ENCODE assay signal across 1 cellular context in the genomic region with DNA sequence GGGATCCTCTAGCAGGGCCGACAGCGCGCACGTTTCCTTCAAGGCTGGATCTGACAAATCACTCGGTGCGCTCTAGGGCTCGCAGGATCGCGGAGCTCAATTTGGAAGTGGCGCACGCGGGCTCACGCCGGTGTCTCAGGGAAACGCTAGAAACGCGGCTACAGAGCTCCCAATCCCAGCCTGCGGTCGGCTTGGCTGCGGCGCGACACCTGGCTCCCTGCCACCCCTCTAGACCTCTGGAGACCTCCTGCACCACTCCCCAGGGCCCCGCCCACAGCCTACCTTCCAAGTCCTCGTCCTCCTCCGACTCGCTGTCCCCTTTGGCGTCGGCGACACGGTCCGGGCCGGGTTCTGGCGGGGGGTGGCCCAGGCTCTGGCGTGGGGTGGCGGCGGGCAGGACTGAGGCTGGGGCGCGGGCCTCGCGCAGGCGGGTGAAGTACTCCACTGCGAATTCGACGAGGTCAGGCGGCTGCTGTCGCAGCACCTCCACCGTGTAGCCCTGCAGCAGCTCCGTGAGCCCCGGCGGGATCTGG.
TF ChIP-seq lines count a peak whose summit lies in the region.

No MANE protein-coding gene starts in this region.

TF ChIP-seq in HepG2, 621 proteins besides CTCF, POLR2A, EP300 and RAD21 (continued from another document and continues in another):
- TF ChIP-seq, protein P1, sequence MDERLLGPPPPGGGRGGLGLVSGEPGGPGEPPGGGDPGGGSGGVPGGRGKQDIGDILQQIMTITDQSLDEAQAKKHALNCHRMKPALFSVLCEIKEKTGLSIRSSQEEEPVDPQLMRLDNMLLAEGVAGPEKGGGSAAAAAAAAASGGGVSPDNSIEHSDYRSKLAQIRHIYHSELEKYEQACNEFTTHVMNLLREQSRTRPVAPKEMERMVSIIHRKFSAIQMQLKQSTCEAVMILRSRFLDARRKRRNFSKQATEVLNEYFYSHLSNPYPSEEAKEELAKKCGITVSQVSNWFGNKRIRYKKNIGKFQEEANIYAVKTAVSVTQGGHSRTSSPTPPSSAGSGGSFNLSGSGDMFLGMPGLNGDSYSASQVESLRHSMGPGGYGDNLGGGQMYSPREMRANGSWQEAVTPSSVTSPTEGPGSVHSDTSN (CRISPR knock-in tag; IDR thresholded peaks at IDR 0.05): no peak
- TF ChIP-seq ZNF101 (CRISPR knock-in tag; IDR thresholded peaks at IDR 0.05; ENCODE audit: borderline replicate concordance, low read depth) (peak; percentile 62; the same call in 1 of the 2 replicates), ZFP82 (CRISPR knock-in tag; IDR thresholded peaks at IDR 0.05; ENCODE audit: borderline replicate concordance) (no peak), POGZ (CRISPR knock-in tag; IDR thresholded peaks at IDR 0.05) (0 out of 2 replicates have a peak, but pooled peaks have one; percentile 22), NCOA1 (CRISPR knock-in tag; IDR thresholded peaks at IDR 0.05) (peak; percentile 49; the same call in 1 of the 2 replicates), IRX3 (CRISPR knock-in tag; IDR thresholded peaks at IDR 0.05; ENCODE audit: borderline replicate concordance, low read depth) (peak; percentile 76; the same call in 1 of the 2 replicates), HOXA5 (CRISPR knock-in tag; IDR thresholded peaks at IDR 0.05) (peak; percentile 74; the same call in 1 of the 2 replicates), ERF (CRISPR knock-in tag; IDR thresholded peaks at IDR 0.05) (no peak), ZNF572 (CRISPR knock-in tag; IDR thresholded peaks at IDR 0.05) (no peak), MXI1 (IDR thresholded peaks at IDR 0.05; ENCODE audit: borderline replicate concordance, low read depth, low read length) (peak; percentile 37; the same call in 1 of the 3 replicates), POLR2G (IDR thresholded peaks at IDR 0.05; ENCODE audit: low read depth, low read length) (no peak), NFIC (IDR thresholded peaks at IDR 0.05; ENCODE audit: low read length) (no peak), BORCS8-MEF2B (CRISPR knock-in tag; IDR thresholded peaks at IDR 0.05) (peak; percentile 73), KLF15 (CRISPR knock-in tag; IDR thresholded peaks at IDR 0.05; ENCODE audit: borderline replicate concordance) (0 out of 2 replicates have a peak, but pooled peaks have one; percentile 33), ATF7 (IDR thresholded peaks at IDR 0.05) (no peak), ATF7 (CRISPR knock-in tag; IDR thresholded peaks at IDR 0.05) (peak; percentile 44; the same call in 1 of the 2 replicates), ZNF670 (CRISPR knock-in tag; IDR thresholded peaks at IDR 0.05; ENCODE audit: borderline replicate concordance) (0 out of 2 replicates have a peak, but pooled peaks have one; percentile 76), ZNF83 (CRISPR knock-in tag; IDR thresholded peaks at IDR 0.05; ENCODE audit: borderline replicate concordance) (no peak), GPN1 (CRISPR knock-in tag; IDR thresholded peaks at IDR 0.05; ENCODE audit: borderline replicate concordance) (no peak), YEATS4 (CRISPR knock-in tag; IDR thresholded peaks at IDR 0.05; ENCODE audit: borderline replicate concordance) (no peak), ELF3 (CRISPR knock-in tag; IDR thresholded peaks at IDR 0.05) (no peak), SIX1 (CRISPR knock-in tag; IDR thresholded peaks at IDR 0.05; ENCODE audit: borderline replicate concordance) (no peak), ZSCAN29 (CRISPR knock-in tag; conservative IDR thresholded peaks at IDR 0.05) (peak; percentile 58), KDM5A (IDR thresholded peaks at IDR 0.05; ENCODE audit: borderline replicate concordance, low read length) (no peak), ZNF782 (CRISPR knock-in tag; IDR thresholded peaks at IDR 0.05; ENCODE audit: borderline replicate concordance) (0 out of 2 replicates have a peak, but pooled peaks have one; percentile 54), ZFP36 (IDR thresholded peaks at IDR 0.05; ENCODE audit: borderline replicate concordance, low read depth, low read length, partially characterized antibody) (no peak), SNAI1 (CRISPR knock-in tag; IDR thresholded peaks at IDR 0.05; ENCODE audit: borderline replicate concordance) (no peak), HNRNPH1 (optimal IDR thresholded peaks at IDR 0.05; ENCODE audit: low read depth, low read length) (no peak), ZNF136 (CRISPR knock-in tag; IDR thresholded peaks at IDR 0.05; ENCODE audit: low read depth) (no peak), ZNF460 (CRISPR knock-in tag; IDR thresholded peaks at IDR 0.05; ENCODE audit: borderline replicate concordance) (no peak; the same call in 1 of the 2 replicates), AKAP8 (CRISPR knock-in tag; IDR thresholded peaks at IDR 0.05) (no peak), ZNF569 (CRISPR knock-in tag; IDR thresholded peaks at IDR 0.05; ENCODE audit: borderline replicate concordance) (no peak), NRL (CRISPR knock-in tag; IDR thresholded peaks at IDR 0.05; ENCODE audit: borderline replicate concordance) (peak; percentile 29; the same call in 1 of the 2 replicates)
- TF ChIP-seq, protein P2, sequence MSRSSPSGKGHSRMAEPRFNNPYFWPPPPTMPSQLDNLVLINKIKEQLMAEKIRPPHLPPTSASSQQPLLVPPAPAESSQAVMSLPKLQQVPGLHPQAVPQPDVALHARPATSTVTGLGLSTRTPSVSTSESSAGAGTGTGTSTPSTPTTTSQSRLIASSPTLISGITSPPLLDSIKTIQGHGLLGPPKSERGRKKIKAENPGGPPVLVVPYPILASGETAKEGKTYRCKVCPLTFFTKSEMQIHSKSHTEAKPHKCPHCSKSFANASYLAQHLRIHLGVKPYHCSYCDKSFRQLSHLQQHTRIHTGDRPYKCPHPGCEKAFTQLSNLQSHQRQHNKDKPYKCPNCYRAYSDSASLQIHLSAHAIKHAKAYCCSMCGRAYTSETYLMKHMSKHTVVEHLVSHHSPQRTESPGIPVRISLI (CRISPR knock-in tag; IDR thresholded peaks at IDR 0.05; ENCODE audit: borderline replicate concordance): peak; percentile 59
- TF ChIP-seq, protein P3, sequence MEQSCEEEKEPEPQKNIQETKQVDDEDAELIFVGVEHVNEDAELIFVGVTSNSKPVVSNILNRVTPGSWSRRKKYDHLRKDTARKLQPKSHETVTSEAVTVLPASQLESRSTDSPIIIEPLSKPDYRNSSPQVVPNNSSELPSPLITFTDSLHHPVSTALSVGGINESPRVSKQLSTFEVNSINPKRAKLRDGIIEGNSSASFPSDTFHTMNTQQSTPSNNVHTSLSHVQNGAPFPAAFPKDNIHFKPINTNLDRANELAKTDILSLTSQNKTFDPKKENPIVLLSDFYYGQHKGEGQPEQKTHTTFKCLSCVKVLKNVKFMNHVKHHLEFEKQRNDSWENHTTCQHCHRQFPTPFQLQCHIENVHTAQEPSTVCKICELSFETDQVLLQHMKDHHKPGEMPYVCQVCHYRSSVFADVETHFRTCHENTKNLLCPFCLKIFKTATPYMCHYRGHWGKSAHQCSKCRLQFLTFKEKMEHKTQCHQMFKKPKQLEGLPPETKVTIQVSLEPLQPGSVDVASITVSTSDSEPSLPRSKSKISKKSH (CRISPR knock-in tag; IDR thresholded peaks at IDR 0.05; ENCODE audit: borderline replicate concordance): 0 out of 2 replicates have a peak, but pooled peaks have one; percentile 32
- TF ChIP-seq, protein P4, sequence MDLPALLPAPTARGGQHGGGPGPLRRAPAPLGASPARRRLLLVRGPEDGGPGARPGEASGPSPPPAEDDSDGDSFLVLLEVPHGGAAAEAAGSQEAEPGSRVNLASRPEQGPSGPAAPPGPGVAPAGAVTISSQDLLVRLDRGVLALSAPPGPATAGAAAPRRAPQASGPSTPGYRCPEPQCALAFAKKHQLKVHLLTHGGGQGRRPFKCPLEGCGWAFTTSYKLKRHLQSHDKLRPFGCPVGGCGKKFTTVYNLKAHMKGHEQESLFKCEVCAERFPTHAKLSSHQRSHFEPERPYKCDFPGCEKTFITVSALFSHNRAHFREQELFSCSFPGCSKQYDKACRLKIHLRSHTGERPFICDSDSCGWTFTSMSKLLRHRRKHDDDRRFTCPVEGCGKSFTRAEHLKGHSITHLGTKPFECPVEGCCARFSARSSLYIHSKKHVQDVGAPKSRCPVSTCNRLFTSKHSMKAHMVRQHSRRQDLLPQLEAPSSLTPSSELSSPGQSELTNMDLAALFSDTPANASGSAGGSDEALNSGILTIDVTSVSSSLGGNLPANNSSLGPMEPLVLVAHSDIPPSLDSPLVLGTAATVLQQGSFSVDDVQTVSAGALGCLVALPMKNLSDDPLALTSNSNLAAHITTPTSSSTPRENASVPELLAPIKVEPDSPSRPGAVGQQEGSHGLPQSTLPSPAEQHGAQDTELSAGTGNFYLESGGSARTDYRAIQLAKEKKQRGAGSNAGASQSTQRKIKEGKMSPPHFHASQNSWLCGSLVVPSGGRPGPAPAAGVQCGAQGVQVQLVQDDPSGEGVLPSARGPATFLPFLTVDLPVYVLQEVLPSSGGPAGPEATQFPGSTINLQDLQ (CRISPR knock-in tag; IDR thresholded peaks at IDR 0.05): peak; percentile 89; the same call in 1 of the 2 replicates
- TF ChIP-seq, protein P5, sequence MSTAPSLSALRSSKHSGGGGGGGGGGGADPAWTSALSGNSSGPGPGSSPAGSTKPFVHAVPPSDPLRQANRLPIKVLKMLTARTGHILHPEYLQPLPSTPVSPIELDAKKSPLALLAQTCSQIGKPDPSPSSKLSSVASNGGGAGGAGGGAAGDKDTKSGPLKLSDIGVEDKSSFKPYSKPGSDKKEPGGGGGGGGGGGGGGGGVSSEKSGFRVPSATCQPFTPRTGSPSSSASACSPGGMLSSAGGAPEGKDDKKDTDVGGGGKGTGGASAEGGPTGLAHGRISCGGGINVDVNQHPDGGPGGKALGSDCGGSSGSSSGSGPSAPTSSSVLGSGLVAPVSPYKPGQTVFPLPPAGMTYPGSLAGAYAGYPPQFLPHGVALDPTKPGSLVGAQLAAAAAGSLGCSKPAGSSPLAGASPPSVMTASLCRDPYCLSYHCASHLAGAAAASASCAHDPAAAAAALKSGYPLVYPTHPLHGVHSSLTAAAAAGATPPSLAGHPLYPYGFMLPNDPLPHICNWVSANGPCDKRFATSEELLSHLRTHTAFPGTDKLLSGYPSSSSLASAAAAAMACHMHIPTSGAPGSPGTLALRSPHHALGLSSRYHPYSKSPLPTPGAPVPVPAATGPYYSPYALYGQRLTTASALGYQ (CRISPR knock-in tag; IDR thresholded peaks at IDR 0.05): peak; percentile 51; the same call in 1 of the 2 replicates
- TF ChIP-seq, protein P6, sequence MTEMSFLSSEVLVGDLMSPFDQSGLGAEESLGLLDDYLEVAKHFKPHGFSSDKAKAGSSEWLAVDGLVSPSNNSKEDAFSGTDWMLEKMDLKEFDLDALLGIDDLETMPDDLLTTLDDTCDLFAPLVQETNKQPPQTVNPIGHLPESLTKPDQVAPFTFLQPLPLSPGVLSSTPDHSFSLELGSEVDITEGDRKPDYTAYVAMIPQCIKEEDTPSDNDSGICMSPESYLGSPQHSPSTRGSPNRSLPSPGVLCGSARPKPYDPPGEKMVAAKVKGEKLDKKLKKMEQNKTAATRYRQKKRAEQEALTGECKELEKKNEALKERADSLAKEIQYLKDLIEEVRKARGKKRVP (CRISPR knock-in tag; IDR thresholded peaks at IDR 0.05): peak in 1 of 2 experiments; percentile 23; a peak in 1 of 4 replicates
- TF ChIP-seq, protein P7, sequence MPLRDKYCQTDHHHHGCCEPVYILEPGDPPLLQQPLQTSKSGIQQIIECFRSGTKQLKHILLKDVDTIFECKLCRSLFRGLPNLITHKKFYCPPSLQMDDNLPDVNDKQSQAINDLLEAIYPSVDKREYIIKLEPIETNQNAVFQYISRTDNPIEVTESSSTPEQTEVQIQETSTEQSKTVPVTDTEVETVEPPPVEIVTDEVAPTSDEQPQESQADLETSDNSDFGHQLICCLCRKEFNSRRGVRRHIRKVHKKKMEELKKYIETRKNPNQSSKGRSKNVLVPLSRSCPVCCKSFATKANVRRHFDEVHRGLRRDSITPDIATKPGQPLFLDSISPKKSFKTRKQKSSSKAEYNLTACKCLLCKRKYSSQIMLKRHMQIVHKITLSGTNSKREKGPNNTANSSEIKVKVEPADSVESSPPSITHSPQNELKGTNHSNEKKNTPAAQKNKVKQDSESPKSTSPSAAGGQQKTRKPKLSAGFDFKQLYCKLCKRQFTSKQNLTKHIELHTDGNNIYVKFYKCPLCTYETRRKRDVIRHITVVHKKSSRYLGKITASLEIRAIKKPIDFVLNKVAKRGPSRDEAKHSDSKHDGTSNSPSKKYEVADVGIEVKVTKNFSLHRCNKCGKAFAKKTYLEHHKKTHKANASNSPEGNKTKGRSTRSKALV (CRISPR knock-in tag; IDR thresholded peaks at IDR 0.05): peak; percentile 90; the same call in 1 of the 2 replicates
- TF ChIP-seq, protein P8, sequence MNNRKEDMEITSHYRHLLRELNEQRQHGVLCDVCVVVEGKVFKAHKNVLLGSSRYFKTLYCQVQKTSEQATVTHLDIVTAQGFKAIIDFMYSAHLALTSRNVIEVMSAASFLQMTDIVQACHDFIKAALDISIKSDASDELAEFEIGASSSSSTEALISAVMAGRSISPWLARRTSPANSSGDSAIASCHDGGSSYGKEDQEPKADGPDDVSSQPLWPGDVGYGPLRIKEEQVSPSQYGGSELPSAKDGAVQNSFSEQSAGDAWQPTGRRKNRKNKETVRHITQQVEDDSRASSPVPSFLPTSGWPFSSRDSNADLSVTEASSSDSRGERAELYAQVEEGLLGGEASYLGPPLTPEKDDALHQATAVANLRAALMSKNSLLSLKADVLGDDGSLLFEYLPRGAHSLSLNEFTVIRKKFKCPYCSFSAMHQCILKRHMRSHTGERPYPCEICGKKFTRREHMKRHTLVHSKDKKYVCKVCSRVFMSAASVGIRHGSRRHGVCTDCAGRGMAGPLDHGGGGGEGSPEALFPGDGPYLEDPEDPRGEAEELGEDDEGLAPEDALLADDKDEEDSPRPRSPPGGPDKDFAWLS (CRISPR knock-in tag; IDR thresholded peaks at IDR 0.05; ENCODE audit: borderline replicate concordance): peak; percentile 94
- TF ChIP-seq, protein P9, sequence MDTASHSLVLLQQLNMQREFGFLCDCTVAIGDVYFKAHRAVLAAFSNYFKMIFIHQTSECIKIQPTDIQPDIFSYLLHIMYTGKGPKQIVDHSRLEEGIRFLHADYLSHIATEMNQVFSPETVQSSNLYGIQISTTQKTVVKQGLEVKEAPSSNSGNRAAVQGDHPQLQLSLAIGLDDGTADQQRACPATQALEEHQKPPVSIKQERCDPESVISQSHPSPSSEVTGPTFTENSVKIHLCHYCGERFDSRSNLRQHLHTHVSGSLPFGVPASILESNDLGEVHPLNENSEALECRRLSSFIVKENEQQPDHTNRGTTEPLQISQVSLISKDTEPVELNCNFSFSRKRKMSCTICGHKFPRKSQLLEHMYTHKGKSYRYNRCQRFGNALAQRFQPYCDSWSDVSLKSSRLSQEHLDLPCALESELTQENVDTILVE (CRISPR knock-in tag; IDR thresholded peaks at IDR 0.05): no peak
